In genomic region chr3:6467186-6467585, GRCh38 we compare ENCODE assay signal across 29 cellular contexts.
"Had no signal": no experiment of that assay in that cellular context is flagged by ENCODE, and none has a peak within 500 bp of the region (broad histone marks: within the 10 kb centered on the region; RNA-seq: fewer than 3 reads in every experiment).

No MANE protein-coding gene starts in this region.

- H3K4me1 ChIP-seq: stomach, suprapubic skin, testis, thyroid gland, tibial artery, tibial nerve, transverse colon, upper lobe of left lung, upper lobe of right lung, uterus, vagina had no signal

- H3K4me1 Mint-ChIP-seq: stimulated activated effector memory CD8-positive, alpha-beta T cell treated with anti-CD3 and anti-CD28 coated beads, Interleukin-12 subunit alpha, Interleukin-12 subunit beta, amount 100 ng/mL, for 72 hours; stimulated activated memory B cell treated with anti-CD40 and anti-IgM and Interleukin-4, amounts not matched to agents 10 μg/mL and 1 μg/mL and 100 μg/mL, for 72 hours; stimulated activated naive B cell treated with anti-CD40 and anti-IgM and Interleukin-4, amounts not matched to agents 10 μg/mL and 1 μg/mL and 100 μg/mL, for 72 hours; stimulated activated naive CD8-positive, alpha-beta T cell treated with anti-CD3 and anti-CD28 coated beads, Interleukin-15, amount 100 ng/mL, for 72 hours had no signal

- H3K9me3 ChIP-seq: testis, thoracic aorta, thyroid gland, tibial artery, tibial nerve, transverse colon, upper lobe of left lung, upper lobe of right lung, uterus, vagina had no signal

- H3K4me3 Mint-ChIP-seq: stimulated activated effector memory CD8-positive, alpha-beta T cell treated with anti-CD3 and anti-CD28 coated beads, Interleukin-12 subunit alpha, Interleukin-12 subunit beta, amount 100 ng/mL, for 72 hours; stimulated activated memory B cell treated with anti-CD40 and anti-IgM and Interleukin-4, amounts not matched to agents 10 μg/mL and 1 μg/mL and 100 μg/mL, for 72 hours; stimulated activated naive B cell treated with anti-CD40 and anti-IgM and Interleukin-4, amounts not matched to agents 10 μg/mL and 1 μg/mL and 100 μg/mL, for 72 hours; stimulated activated naive CD8-positive, alpha-beta T cell treated with anti-CD3 and anti-CD28 coated beads, Interleukin-15, amount 100 ng/mL, for 72 hours; stimulated activated naive CD8-positive, alpha-beta T cell treated with anti-CD3 and anti-CD28 coated beads, Interleukin-15, Interleukin-2, amounts not matched to agents 100 ng/mL and 50 ng/mL, for 24 hours; type B pancreatic cell had no signal

- H3K27me3 ChIP-seq: stomach, suprapubic skin, testis, thyroid gland, tibial artery, tibial nerve, transverse colon, upper lobe of left lung, upper lobe of right lung, uterus, vagina had no signal

- H3K27me3 Mint-ChIP-seq: stimulated activated naive B cell treated with anti-CD40 and anti-IgM and Interleukin-4, amounts not matched to agents 10 μg/mL and 1 μg/mL and 100 μg/mL, for 72 hours; stimulated activated naive CD8-positive, alpha-beta T cell treated with anti-CD3 and anti-CD28 coated beads, Interleukin-15, amount 100 ng/mL, for 72 hours; stimulated activated naive CD8-positive, alpha-beta T cell treated with anti-CD3 and anti-CD28 coated beads, Interleukin-15, Interleukin-2, amounts not matched to agents 100 ng/mL and 50 ng/mL, for 24 hours had no signal

- DNase-seq: stimulated activated CD4-positive, alpha-beta T cell treated with anti-CD3 and anti-CD28 coated beads, Interleukin-2, amount 100 ng/mL, for 48 hours; stimulated activated CD4-positive, alpha-beta T cell treated with anti-CD3 and anti-CD28 coated beads, Interleukin-4, amount 100 ng/mL, for 1 hour; stimulated activated CD4-positive, alpha-beta T cell treated with anti-CD3 and anti-CD28 coated beads, Interleukin-4, amount 100 ng/mL, for 24 hours; stimulated activated CD4-positive, alpha-beta T cell treated with anti-CD3 and anti-CD28 coated beads, Interleukin-4, amount 100 ng/mL, for 4 hours; stimulated activated CD8-positive, alpha-beta memory T cell treated with anti-CD3 and anti-CD28 coated beads, Interleukin-4, amount 100 ng/mL, for 48 hours; stimulated activated naive B cell treated with anti-CD40 and anti-IgM and Interleukin-4, amounts not matched to agents 10 μg/mL and 1 μg/mL and 100 μg/mL, for 72 hours; stimulated activated naive CD4-positive, alpha-beta T cell; stimulated activated naive CD4-positive, alpha-beta T cell treated with Interleukin-2 at 50 U/mL for 16 hours; stimulated activated naive CD8-positive, alpha-beta T cell treated with anti-CD3 and anti-CD28 coated beads, Interleukin-15, amount 100 ng/mL, for 72 hours; stimulated activated naive CD8-positive, alpha-beta T cell treated with anti-CD3 and anti-CD28 coated beads, Interleukin-15, Interleukin-2, amounts not matched to agents 100 U/mL and 50 U/mL, for 24 hours; stomach; substantia nigra; testis; thyroid gland; tibial artery; transverse colon; trophoblast cell; upper lobe of left lung; upper lobe of right lung; uterus had no signal

- H3K27ac Mint-ChIP-seq: stimulated activated effector memory CD8-positive, alpha-beta T cell treated with anti-CD3 and anti-CD28 coated beads, Interleukin-12 subunit alpha, Interleukin-12 subunit beta, amount 100 ng/mL, for 72 hours; stimulated activated memory B cell treated with anti-CD40 and anti-IgM and Interleukin-4, amounts not matched to agents 10 μg/mL and 1 μg/mL and 100 μg/mL, for 72 hours; stimulated activated naive B cell treated with anti-CD40 and anti-IgM and Interleukin-4, amounts not matched to agents 10 μg/mL and 1 μg/mL and 100 μg/mL, for 72 hours; stimulated activated naive CD8-positive, alpha-beta T cell treated with anti-CD3 and anti-CD28 coated beads, Interleukin-15, amount 100 ng/mL, for 72 hours; stimulated activated naive CD8-positive, alpha-beta T cell treated with anti-CD3 and anti-CD28 coated beads, Interleukin-15, Interleukin-2, amounts not matched to agents 100 ng/mL and 50 ng/mL, for 24 hours; type B pancreatic cell had no signal

- H3K9me3 Mint-ChIP-seq: type B pancreatic cell had no signal

- FAIRE-seq: urothelium cell line had no signal

- H3K4me3 ChIP-seq: stomach, suprapubic skin, testis, thoracic aorta, thyroid gland, tibial artery, tibial nerve, transverse colon, upper lobe of left lung, upper lobe of right lung, uterus, vagina had no signal

- H3K27ac ChIP-seq: stomach, suprapubic skin, testis, thoracic aorta, thyroid gland, tibial artery, tibial nerve, transverse colon, upper lobe of left lung, upper lobe of right lung, uterus, vagina had no signal

- H3K36me3 ChIP-seq: stomach, suprapubic skin, thoracic aorta, thyroid gland, tibial artery, tibial nerve, transverse colon, upper lobe of left lung, upper lobe of right lung, uterus, vagina had no signal

- ATAC-seq: stimulated activated effector memory CD8-positive, alpha-beta T cell treated with anti-CD3 and anti-CD28 coated beads, Interleukin-12 subunit alpha, Interleukin-12 subunit beta, amount 100 ng/mL, for 72 hours; stimulated activated memory B cell treated with anti-CD40 and anti-IgM and Interleukin-4, amounts not matched to agents 10 μg/mL and 1 μg/mL and 100 μg/mL, for 72 hours; stimulated activated naive B cell treated with anti-CD40 and anti-IgM and Interleukin-4, amounts not matched to agents 10 μg/mL and 1 μg/mL and 100 μg/mL, for 72 hours; stimulated activated naive CD8-positive, alpha-beta T cell treated with anti-CD3 and anti-CD28 coated beads, Interleukin-15, amount 100 ng/mL, for 72 hours; stimulated activated naive CD8-positive, alpha-beta T cell treated with anti-CD3 and anti-CD28 coated beads, Interleukin-15, Interleukin-2, amounts not matched to agents 100 U/mL and 50 U/mL, for 24 hours; upper lobe of right lung had no signal
